ENCODE assay signal across 24 cellular contexts in the genomic region with DNA sequence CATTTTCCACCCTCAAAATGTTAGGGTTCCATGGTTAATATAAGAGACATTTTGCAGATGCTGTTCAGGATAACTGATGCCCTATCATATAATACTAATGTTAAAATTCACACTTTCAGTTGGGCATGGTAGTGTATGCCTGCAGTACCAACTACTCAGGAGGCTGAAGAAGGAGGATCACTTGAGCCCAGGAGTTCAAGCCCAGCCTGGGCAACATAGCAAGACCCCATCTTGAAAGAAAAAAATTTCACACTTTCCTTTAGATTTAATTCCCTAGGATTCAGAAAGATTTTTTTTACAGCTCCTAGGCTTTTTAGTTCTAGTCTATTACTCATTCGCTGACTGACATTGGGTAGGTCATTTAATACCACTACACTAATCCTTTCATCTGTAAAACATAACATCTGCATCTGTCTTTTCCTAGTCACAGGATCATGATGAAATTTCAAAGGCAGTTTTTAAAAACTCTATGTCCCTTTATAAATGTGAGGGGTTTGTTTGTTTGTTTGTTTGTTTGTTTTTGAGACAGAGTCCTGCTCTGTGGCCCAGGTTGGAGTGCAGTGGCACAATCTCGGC.
"Had no signal": no experiment of that assay in that cellular context is flagged by ENCODE, and none has a peak within 500 bp of the region (broad histone marks: within the 10 kb centered on the region; RNA-seq: fewer than 3 reads in every experiment).

No MANE protein-coding gene starts in this region.

- ATAC-seq: gastroesophageal sphincter; heart left ventricle; left cardiac atrium; left lung; mucosa of descending colon; naive thymus-derived CD4-positive, alpha-beta T cell; right cardiac atrium; stimulated activated effector memory CD8-positive, alpha-beta T cell treated with anti-CD3 and anti-CD28 coated beads, Interleukin-12 subunit alpha, Interleukin-12 subunit beta, amount 100 ng/mL, for 72 hours had no signal

- H3K9me3 ChIP-seq: esophagus squamous epithelium, gastroesophageal sphincter, heart left ventricle, left lung, mucosa of descending colon, prostate gland, stomach, thyroid gland, vagina had no signal

- H3K27ac ChIP-seq: coronary artery, esophagus squamous epithelium, gastroesophageal sphincter, hepatocyte, left lung, neural progenitor cell, parathyroid adenoma, prostate gland, stomach, thyroid gland, vagina had no signal

- H3K36me3 ChIP-seq: neural progenitor cell, prostate gland, thyroid gland, vagina had no signal

- DNase-seq: dermis blood vessel endothelial cell; effector memory CD4-positive, alpha-beta T cell; esophagus squamous epithelium; heart left ventricle; left cardiac atrium; left lung; mesenchymal stem cell; mucosa of descending colon; naive thymus-derived CD4-positive, alpha-beta T cell; right cardiac atrium; stimulated activated CD4-positive, alpha-beta T cell treated with anti-CD3 and anti-CD28 coated beads, Interleukin-2, amount 100 ng/mL, for 24 hours; stimulated activated CD4-positive, alpha-beta T cell treated with anti-CD3 and anti-CD28 coated beads, Interleukin-4, amount 100 ng/mL, for 24 hours; stimulated activated naive CD4-positive, alpha-beta T cell treated with Interleukin-2 at 50 U/mL for 16 hours; stomach; thyroid gland; trophoblast cell had no signal

- H3K27me3 ChIP-seq: esophagus squamous epithelium, gastroesophageal sphincter, heart left ventricle, hepatocyte, left lung, neural progenitor cell, stomach, thyroid gland, vagina had no signal

- H3K4me1 ChIP-seq: left lung, prostate gland, vagina had no signal

- H3K4me3 ChIP-seq: coronary artery, esophagus squamous epithelium, gastroesophageal sphincter, heart left ventricle, hepatocyte, left lung, mucosa of descending colon, neural progenitor cell, prostate gland, stomach, thyroid gland, vagina had no signal
